11 cellular contexts compared by ENCODE assay signal in genomic region chr3:71160800-71161546, GRCh38.
DNase-seq lines count a peak whose midpoint lies in the region; ATAC-seq, FAIRE-seq and TF ChIP-seq lines count a peak whose summit lies in the region.
"Had no signal": no experiment of that assay in that cellular context is flagged by ENCODE, and none has a peak within 500 bp of the region (broad histone marks: within the 10 kb centered on the region; RNA-seq: fewer than 3 reads in every experiment).

No MANE protein-coding gene starts in this region.

- no peak for TF ChIP-seq POLR2A in K562 (conservative IDR thresholded peaks at IDR 0.05)

- CTCF ChIA-PET in K562 (lab: Yijun Ruan, JAX; ENCODE audit: low intra/inter-chr PET ratio), result no interaction called here

- H3K27ac ChIP-seq in MM.1S (ENCODE audit: low read length) (peak overlapping the region; percentile 12; the same call in 1 of the 2 replicates), K562 (ENCODE audit: extremely low read depth, low read depth, low read length) (no peak overlapping the region)
- H3K27ac ChIP-seq: epithelial cell of prostate, parathyroid adenoma, PC-9 had no signal

- no peaks in the 10 kb centered on the region for H3K9me1 ChIP-seq in K562 (ENCODE audit: control insufficient read depth, insufficient read depth, low read length)

- in situ Hi-C loops in K562 (cut with MboI), result no loop called here

- H3K79me2 ChIP-seq in MM.1S (ENCODE audit: low read length), result no peaks in the 10 kb centered on the region
- no peaks in the 10 kb centered on the region for H3K79me2 ChIP-seq in K562 (ENCODE audit: control insufficient read depth, insufficient read depth, low read length)
- H3K79me2 ChIP-seq: parathyroid adenoma had no signal

- H3K36me3 Mint-ChIP-seq in activated T-cell treated with anti-CD3 and anti-CD28 coated beads, Interleukin-2, amount 50 U/mL, for 24 hours (ENCODE audit: low read depth), result peaks cover 86% of the 10 kb centered on the region
- H3K36me3 Mint-ChIP-seq in osteocyte (ENCODE audit: unreplicated experiment), result peaks cover 27% of the 10 kb centered on the region

- WGBS in K562 (ENCODE audit: insufficient coverage, low coverage, missing lambda C conversion rate), result 37% methylated on average over 7 of the region's 7 CpGs

- no peak overlapping the region for H3K4me3 Mint-ChIP-seq in activated T-cell treated with anti-CD3 and anti-CD28 coated beads, Interleukin-2, amount 50 U/mL, for 24 hours
- H3K4me3 Mint-ChIP-seq in osteocyte (ENCODE audit: unreplicated experiment), result no peak overlapping the region

- no TSS peak for BruUV-seq in K562 (replicated peaks; lab: Mats Ljungman, UMichigan)

- TF ChIP-seq CTCF in MM.1S (IDR thresholded peaks at IDR 0.05; ENCODE audit: low read length), result no peak
- TF ChIP-seq CTCF in K562 (IDR thresholded peaks at IDR 0.05 in 2 of 3, conservative IDR thresholded peaks at IDR 0.05 in 1 of 3; ENCODE audit: insufficient read depth in 2 of 3, low read depth in 1 of 3, low read length in 3 of 3), result no peak
- no peak for TF ChIP-seq CTCF in osteocyte (IDR thresholded peaks at IDR 0.05)

- peaks cover 86% of the 10 kb centered on the region for H3K4me1 Mint-ChIP-seq in activated T-cell treated with anti-CD3 and anti-CD28 coated beads, Interleukin-2, amount 50 U/mL, for 24 hours (ENCODE audit: low read depth)
- peaks cover 28% of the 10 kb centered on the region for H3K4me1 Mint-ChIP-seq in osteocyte (ENCODE audit: unreplicated experiment)

- POLR2A ChIA-PET in K562 (lab: Yijun Ruan, JAX), result interaction anchor here (1.2 kb wide), 1 partner anchor 8 kb away, joined by 4 read pairs; no protein-coding TSS in a partner anchor

- TF ChIP-seq EP300 in K562 (IDR thresholded peaks at IDR 0.05; ENCODE audit: low read length), result no peak

- no peaks in the 10 kb centered on the region for H3K27me3 ChIP-seq in MM.1S (replicated peaks; ENCODE audit: insufficient read depth, low read length)
- no peaks in the 10 kb centered on the region for H3K27me3 ChIP-seq in K562 (ENCODE audit: control insufficient read depth in 2 of 2, insufficient read depth in 2 of 2, low read length in 2 of 2)
- H3K27me3 ChIP-seq in MG63, result no peaks in the 10 kb centered on the region

- H3K9me3 ChIP-seq in MM.1S (replicated peaks; ENCODE audit: insufficient read depth, low read length) (no peaks in the 10 kb centered on the region), K562 (replicated peaks; ENCODE audit: control insufficient read depth, insufficient read depth, low read depth, low read length) (no peaks in the 10 kb centered on the region), MG63 (no peaks in the 10 kb centered on the region)

- no peaks in the 10 kb centered on the region for H3K27me3 Mint-ChIP-seq in activated T-cell treated with anti-CD3 and anti-CD28 coated beads, Interleukin-2, amount 50 U/mL, for 24 hours
- no peaks in the 10 kb centered on the region for H3K27me3 Mint-ChIP-seq in osteocyte (ENCODE audit: unreplicated experiment)

- H3K36me3 ChIP-seq in MM.1S (replicated peaks; ENCODE audit: insufficient read depth, low read length), result no peaks in the 10 kb centered on the region
- no peaks in the 10 kb centered on the region for H3K36me3 ChIP-seq in K562 (ENCODE audit: control insufficient read depth, insufficient read depth, low read length)
- no peaks in the 10 kb centered on the region for H3K36me3 ChIP-seq in MG63

- no peaks in the 10 kb centered on the region for H3K9me2 ChIP-seq in MM.1S (replicated peaks; ENCODE audit: insufficient read depth, low read length)

- TF ChIP-seq RAD21 in K562 (CRISPR knock-in tag; conservative IDR thresholded peaks at IDR 0.05 in 1 of 2, IDR thresholded peaks at IDR 0.05 in 1 of 2), result no peak

- no peak for DNase-seq in activated T-cell treated with anti-CD3 and anti-CD28 coated beads, Interleukin-2, amount 50 U/mL, for 24 hours
- DNase-seq in activated T-cell treated with anti-CD3 and anti-CD28 coated beads, Interleukin-2, amount 50 U/mL, for 48 hours, result no peak
- DNase-seq in MM.1S (peak; percentile 53), K562 (ENCODE audit: extremely low read depth in 1 of 4, low spot score in 3 of 4) (no peak), osteocyte (ENCODE audit: extremely low spot score, unreplicated experiment) (no peak), MG63 (no peak)

- H3F3A ChIP-seq in MM.1S (ENCODE audit: insufficient read depth, low read length), result no peaks in the 10 kb centered on the region

- H3K9ac ChIP-seq in MM.1S (ENCODE audit: low read length) (no peak overlapping the region), K562 (ENCODE audit: insufficient read depth in 1 of 2, low read depth in 2 of 2, low read length in 2 of 2) (no peak overlapping the region)
- H3K9ac ChIP-seq: parathyroid adenoma had no signal

- no peak overlapping the region for H3K4me2 ChIP-seq in MM.1S (ENCODE audit: low read depth, low read length)
- no peak overlapping the region for H3K4me2 ChIP-seq in K562 (ENCODE audit: insufficient read depth, low read length)
- H3K4me2 ChIP-seq: PC-9 had no signal

- H3K4me3 ChIP-seq in MM.1S (ENCODE audit: low read length) (no peak overlapping the region), K562 (no peak overlapping the region), MG63 (no peak overlapping the region)
- H3K4me3 ChIP-seq: PC-9 had no signal

- H2AFZ ChIP-seq in MM.1S (ENCODE audit: low read length) (peak overlapping the region; percentile 28), K562 (ENCODE audit: low read depth, low read length) (no peak overlapping the region)
- H2AFZ ChIP-seq: parathyroid adenoma, PC-9 had no signal

- H3K4me1 ChIP-seq in MM.1S (ENCODE audit: low read length), result peaks cover 11% of the 10 kb centered on the region; the same call in 1 of the 2 replicates
- no peaks in the 10 kb centered on the region; a peak in 2 of 5 replicates for H3K4me1 ChIP-seq in K562 (replicated peaks in 1 of 2; ENCODE audit: control insufficient read depth in 2 of 2, insufficient read depth in 2 of 2, low read length in 2 of 2)
- H3K4me1 ChIP-seq: parathyroid adenoma had no signal

- intact Hi-C loops in K562 (cut with micrococcal nuclease), result no loop called here

- FAIRE-seq in K562 (lab: Jason Lieb, UNC), result no peak

- no peaks in the 10 kb centered on the region for H4K20me1 ChIP-seq in MM.1S (ENCODE audit: insufficient read depth, low read length)
- no peaks in the 10 kb centered on the region for H4K20me1 ChIP-seq in K562 (replicated peaks; ENCODE audit: control insufficient read depth, insufficient read depth, low read length)

- peaks cover 13% of the 10 kb centered on the region for H3K9me3 Mint-ChIP-seq in activated T-cell treated with anti-CD3 and anti-CD28 coated beads, Interleukin-2, amount 50 U/mL, for 24 hours
- peaks cover 4% of the 10 kb centered on the region for H3K9me3 Mint-ChIP-seq in osteocyte (ENCODE audit: unreplicated experiment)

- H3K27ac Mint-ChIP-seq in activated T-cell treated with anti-CD3 and anti-CD28 coated beads, Interleukin-2, amount 50 U/mL, for 24 hours, result peak overlapping the region; percentile 81
- peak overlapping the region; percentile 4 for H3K27ac Mint-ChIP-seq in osteocyte (ENCODE audit: unreplicated experiment)

- ATAC-seq in K562, result no peak
- ATAC-seq in esophagus mucosa, result no peak
- ATAC-seq in GM19463 (IDR thresholded peaks at IDR 0.05; ENCODE audit: unreplicated experiment), result no peak

TF ChIP-seq in K562, 482 proteins besides CTCF, POLR2A, EP300 and RAD21:
- peak; percentile 68 for TF ChIP-seq USF2 (CRISPR knock-in tag; IDR thresholded peaks at IDR 0.05)
- TF ChIP-seq ZNF311 (CRISPR knock-in tag; IDR thresholded peaks at IDR 0.05), result no peak
